In the genomic region with DNA sequence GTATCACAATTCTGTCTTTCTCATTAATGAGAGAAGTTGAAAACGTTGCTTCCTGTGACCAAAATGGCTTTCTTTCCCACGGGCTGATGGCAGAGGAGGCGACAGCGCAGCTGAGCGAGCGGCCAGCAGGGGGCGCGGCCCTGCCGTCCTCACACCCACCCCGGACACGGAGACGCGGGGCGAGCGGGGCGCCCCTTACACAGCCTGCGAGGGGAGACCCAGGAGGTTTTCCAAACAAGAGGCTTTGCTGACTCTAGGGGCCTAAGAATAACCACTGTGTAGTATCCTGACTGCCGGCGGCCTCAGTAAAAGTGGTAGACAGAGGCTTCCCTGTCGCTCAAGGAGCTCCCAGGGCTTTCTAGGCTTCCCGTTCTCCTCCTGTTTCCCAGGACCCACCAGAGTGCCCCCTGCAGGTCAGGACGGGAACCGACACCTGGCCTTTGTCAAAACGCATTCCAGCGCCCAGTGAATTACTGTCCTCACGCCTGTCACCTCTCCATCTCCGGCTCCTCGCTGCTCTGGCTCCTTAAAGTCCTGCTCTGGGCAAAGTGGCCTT, we compare ENCODE assay signal across 8 cellular contexts. TPM values are rescaled to one million over a fixed set of nuclear protein-coding genes. Genes with fewer than 3 reads are reported as not detected.
DNase-seq lines count a peak whose midpoint lies in the region; TF ChIP-seq lines count a peak whose summit lies in the region.

No MANE protein-coding gene starts in this region.

- peaks cover 12% of the 10 kb centered on the region for H3K27me3 ChIP-seq in neutrophil

- peak overlapping the region; percentile 59 to 63 for H3K4me3 ChIP-seq in neutrophil (ENCODE audit: low read depth in 1 of 2, low read length in 1 of 2)

- no peaks in the 10 kb centered on the region for H3K36me3 ChIP-seq in neutrophil

- DNase-seq in ELR (ENCODE audit: low read depth), result peak; percentile 89
- DNase-seq in H4 (ENCODE audit: low spot score), result peak; percentile 76
- DNase-seq in SIG-M5 treated with dmso at 0.1 percent for 504 hours (lab: John Stamatoyannopoulos, UW; ENCODE audit: unreplicated experiment), result peak; percentile 90
- DNase-seq in activated naive CD4-positive, alpha-beta T cell (lab: John Stamatoyannopoulos, UW), result peak; percentile 73 to 82 (median 80)
- peak; percentile 70 for DNase-seq in germinal center (ENCODE audit: low spot score)
- DNase-seq in substantia nigra (lab: John Stamatoyannopoulos, UW), result peak; percentile 20 to 98 (median 83)

- H3K27ac ChIP-seq in neutrophil (peak overlapping the region; percentile 48), substantia nigra (ENCODE audit: low read depth, low read length, poor library complexity, severe bottlenecking) (peak overlapping the region; percentile 63)

- H3K4me1 ChIP-seq in neutrophil (ENCODE audit: control insufficient read depth in 1 of 2, insufficient read depth in 1 of 2, low read depth in 1 of 2, low read length in 1 of 2), result peaks cover 7 to 9% of the 10 kb centered on the region in 2 experiments

- TF ChIP-seq CTCF in LNCAP (IDR thresholded peaks at IDR 0.05), result peak; percentile 100
- peak; percentile 85 for TF ChIP-seq CTCF in neutrophil (IDR thresholded peaks at IDR 0.05)

- H3K9me3 ChIP-seq in neutrophil, result peaks cover 4% of the 10 kb centered on the region

RNA-seq across cellular contexts. Expression of a gene that starts 27.3 kb away (rescaled TPM):
- 3.1 and 3.2 TPM in 2 replicates for total RNA-seq in H4 (2014; rRNA removed; shearing (Covaris generic))

RNA-seq across cellular contexts. Expression of a gene that starts 56.9 kb away (rescaled TPM):
- 0.33 and 1.7 TPM in 2 replicates for total RNA-seq in H4 (2014; rRNA removed; shearing (Covaris generic))

Comparison
In these comparisons a context has a peak if more than half of its experiments do, and no peak if none do; other contexts are left out.
1. Peak in every context shown above with its lines: DNase-seq, H3K4me3 ChIP-seq and H3K27ac ChIP-seq.